Comparison of ENCODE assay signal across 9 cellular contexts in the genomic region with DNA sequence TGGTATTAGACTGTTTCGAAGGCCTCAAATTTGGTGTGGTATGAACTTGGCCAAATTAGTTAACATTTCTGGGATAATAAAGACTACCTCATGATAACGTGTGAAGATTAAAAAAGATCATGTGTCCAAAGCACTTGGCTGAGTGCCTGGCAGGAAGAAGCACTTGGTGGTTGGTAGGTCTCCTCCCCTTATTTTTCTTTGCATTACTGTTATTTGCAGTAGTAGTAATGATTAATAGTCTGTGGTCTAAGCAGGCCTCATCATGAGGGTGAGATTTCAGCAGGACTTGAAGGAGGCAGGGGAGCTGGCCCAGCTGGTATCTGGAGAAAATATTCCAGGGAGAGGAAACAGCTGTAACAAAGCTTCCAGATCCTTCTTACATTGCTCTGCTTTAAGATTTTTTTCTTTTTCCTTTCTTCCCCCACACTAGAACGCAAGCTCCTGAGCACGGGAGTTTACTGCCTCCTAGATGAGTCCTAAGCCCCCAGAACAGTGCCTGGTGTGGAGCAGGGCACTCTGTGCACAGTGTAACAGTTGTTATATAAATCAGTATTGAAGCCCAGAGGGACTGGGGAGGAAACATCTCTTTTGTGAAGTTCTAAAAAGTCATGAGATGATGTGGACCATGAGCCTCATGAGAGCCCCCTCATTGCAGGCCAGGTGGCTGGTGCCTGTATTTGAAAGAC. TPM values are rescaled to one million over a fixed set of nuclear protein-coding genes. Genes with fewer than 3 reads are reported as not detected.
DNase-seq lines count a peak whose midpoint lies in the region; ATAC-seq and TF ChIP-seq lines count a peak whose summit lies in the region.
"Had no signal": no experiment of that assay in that cellular context is flagged by ENCODE, and none has a peak within 500 bp of the region (broad histone marks: within the 10 kb centered on the region; RNA-seq: fewer than 3 reads in every experiment).

No MANE protein-coding gene starts in this region.

- CTCF ChIA-PET in mammary epithelial cell (lab: Charles Lee; ENCODE audit: low non-redundant PET): no interaction called here

- H3K27me3 ChIP-seq in BLaER1 (no peaks in the 10 kb centered on the region), mammary epithelial cell (ENCODE audit: insufficient read depth, low read length) (no peaks in the 10 kb centered on the region), lower lobe of right lung (ENCODE audit: low read depth) (no peaks in the 10 kb centered on the region), dorsolateral prefrontal cortex (no peaks in the 10 kb centered on the region)

- H3K9ac ChIP-seq in BLaER1: peak overlapping the region; percentile 30; the same call in 1 of the 2 replicates
- no peak overlapping the region for H3K9ac ChIP-seq in mammary epithelial cell (ENCODE audit: insufficient read depth, low read length)

- no peaks in the 10 kb centered on the region for H4K20me1 ChIP-seq in BLaER1
- H4K20me1 ChIP-seq in mammary epithelial cell (ENCODE audit: insufficient read depth, low read length): no peaks in the 10 kb centered on the region

- no peak overlapping the region for H2AFZ ChIP-seq in mammary epithelial cell (ENCODE audit: low read depth, low read length)

- H3K4me1 ChIP-seq in BLaER1 (peaks cover 79% of the 10 kb centered on the region), mammary epithelial cell (ENCODE audit: insufficient read depth, low read length) (peaks cover 20% of the 10 kb centered on the region), lower lobe of right lung (peaks cover 15% of the 10 kb centered on the region)

- intact Hi-C loops in mammary epithelial cell (cut with micrococcal nuclease) (loop anchor here (2.0 kb wide), 1 partner anchor 32 kb away; a partner anchor contains a TSS), lower lobe of right lung (cut with DNase I) (no loop called here), dorsolateral prefrontal cortex (cut with DNase I) (no loop called here)

- peak overlapping the region; percentile 70 for H3K4me2 ChIP-seq in BLaER1
- no peak overlapping the region for H3K4me2 ChIP-seq in mammary epithelial cell (ENCODE audit: insufficient read depth, low read depth, low read length)

- H3K9me3 ChIP-seq in BLaER1 (no peaks in the 10 kb centered on the region), mammary epithelial cell (replicated peaks; ENCODE audit: insufficient read depth, low read length) (no peaks in the 10 kb centered on the region), lower lobe of right lung (no peaks in the 10 kb centered on the region)

- ATAC-seq in lower lobe of right lung: peak; percentile 32 to 58

- WGBS in mammary epithelial cell (ENCODE audit: low coverage, missing lambda C conversion rate): 79% methylated on average over 4 of the region's 4 CpGs

- in situ Hi-C loops in mammary epithelial cell (cut with MboI; ENCODE audit: low sequenced_read_pairs in 2 of 2): no loop called here

- DNase-seq in HT-29 (ENCODE audit: low spot score) (peak; percentile 88), mammary epithelial cell (peak; percentile 77), lower lobe of right lung (no peak), dorsolateral prefrontal cortex (no peak), UCSD-AML1 (lab: John Stamatoyannopoulos, UW; ENCODE audit: unreplicated experiment) (no peak), coronary artery (ENCODE audit: low spot score) (no peak)
- DNase-seq in activated T-cell treated with anti-CD3 and anti-CD28 coated beads, Interleukin-2, amount 50 U/mL, for 1 hour: no peak
- DNase-seq: activated CD4-positive, alpha-beta T cell treated with anti-CD3 and anti-CD28 coated beads, Interleukin-2, amount 50 U/mL, for 1 hour had no signal

- TF ChIP-seq CTCF in mammary epithelial cell (conservative IDR thresholded peaks at IDR 0.05 in 1 of 2, IDR thresholded peaks at IDR 0.05 in 1 of 2; ENCODE audit: extremely low read depth in 1 of 2, insufficient read depth in 1 of 2, low read depth in 1 of 2, low read length in 2 of 2): no peak
- TF ChIP-seq CTCF in lower lobe of right lung (IDR thresholded peaks at IDR 0.05): no peak
- TF ChIP-seq CTCF in dorsolateral prefrontal cortex (IDR thresholded peaks at IDR 0.05 in 54 of 56, conservative IDR thresholded peaks at IDR 0.05 in 2 of 56; ENCODE audit: low read depth in 1 of 56, partially characterized antibody in 56 of 56): no peak
- TF ChIP-seq CTCF in coronary artery (IDR thresholded peaks at IDR 0.05): no peak

- dilution Hi-C loops in mammary epithelial cell (cut with HindIII; ENCODE audit: low sequenced_read_pairs): loop anchor here (5.0 kb wide), 1 partner anchor 37 kb away; no protein-coding TSS in a partner anchor

- H3K4me3 ChIP-seq in BLaER1: no peak overlapping the region
- H3K4me3 ChIP-seq in mammary epithelial cell (replicated peaks in 1 of 3; ENCODE audit: insufficient read depth in 1 of 3, low read depth in 2 of 3, low read length in 3 of 3): no peak overlapping the region
- no peak overlapping the region for H3K4me3 ChIP-seq in lower lobe of right lung
- no peak overlapping the region for H3K4me3 ChIP-seq in dorsolateral prefrontal cortex
- no peak overlapping the region for H3K4me3 ChIP-seq in coronary artery

- no TSS peak for BruUV-seq in mammary epithelial cell (replicated peaks; lab: Mats Ljungman, UMichigan)

- H3K27ac ChIP-seq in BLaER1 (peak overlapping the region; percentile 62; the same call in 1 of the 2 replicates), mammary epithelial cell (ENCODE audit: insufficient read depth, low read depth, low read length) (no peak overlapping the region), lower lobe of right lung (peak overlapping the region; percentile 36), dorsolateral prefrontal cortex (no peak overlapping the region), coronary artery (no peak overlapping the region)

- H3K36me3 ChIP-seq in BLaER1: no peaks in the 10 kb centered on the region
- no peaks in the 10 kb centered on the region for H3K36me3 ChIP-seq in mammary epithelial cell (ENCODE audit: insufficient read depth, low read length)
- no peaks in the 10 kb centered on the region for H3K36me3 ChIP-seq in lower lobe of right lung

- no peaks in the 10 kb centered on the region for H3K79me2 ChIP-seq in mammary epithelial cell (ENCODE audit: insufficient read depth, low read length)

RNA-seq across cellular contexts. Expression of a gene that starts 31.0 kb away (rescaled TPM):
- 135 and 151 TPM in 2 replicates for total RNA-seq in HT-29 (2014; rRNA removed; shearing (Covaris generic))
- total RNA-seq in mammary epithelial cell (100 to 1,000 TPM in 1 of 2 donors, 10 to 100 TPM in 1; 57.3 to 105 TPM), lower lobe of right lung (96.0 TPM), dorsolateral prefrontal cortex (100 to 1,000 TPM in 99 of 120 experiments, 10 to 100 TPM in 21; 67.8 to 164 (median 115) TPM)
- 56.0 TPM for polyA plus RNA-seq in mammary epithelial cell
- polyA minus RNA-seq in mammary epithelial cell: 93.7 TPM

Comparison
In these comparisons a context has a peak if more than half of its experiments do, and no peak if none do; other contexts are left out.
1. H3K27ac ChIP-seq: peak in BLaER1 (single experiment) and lower lobe of right lung (single experiment); none in mammary epithelial cell (single experiment), dorsolateral prefrontal cortex (0 of 59) and coronary artery (0 of 2).
2. DNase-seq: peak in HT-29 (single experiment) and mammary epithelial cell (single experiment); none in lower lobe of right lung (single experiment), dorsolateral prefrontal cortex (0 of 10), UCSD-AML1 (single experiment), activated T-cell treated with anti-CD3 and anti-CD28 coated beads, Interleukin-2, amount 50 U/mL, for 1 hour (single experiment) and coronary artery (single experiment).